17 cellular contexts compared by ENCODE assay signal in the genomic region with DNA sequence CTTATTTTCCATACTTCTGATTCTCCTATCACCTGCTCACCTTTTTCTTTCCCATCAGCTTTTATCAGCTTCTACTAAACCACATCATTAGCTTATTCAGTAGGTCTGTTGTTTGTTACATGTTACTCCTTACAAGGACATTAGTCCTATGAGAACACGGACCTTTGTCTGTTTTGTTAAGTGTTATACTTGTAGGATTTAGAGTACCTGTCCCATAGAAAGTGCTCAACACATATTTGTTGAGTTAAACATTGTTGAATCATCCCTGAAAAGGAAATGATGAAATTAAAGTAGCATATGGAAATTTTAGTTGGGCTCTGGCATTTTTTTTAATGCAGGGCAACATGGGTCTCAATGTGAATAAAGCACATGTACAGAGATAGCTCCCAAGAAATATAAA.
"Had no signal": no experiment of that assay in that cellular context is flagged by ENCODE, and none has a peak within 500 bp of the region (broad histone marks: within the 10 kb centered on the region; RNA-seq: fewer than 3 reads in every experiment).

No MANE protein-coding gene starts in this region.

- H3K4me1 Mint-ChIP-seq: naive thymus-derived CD8-positive, alpha-beta T cell; stimulated activated effector memory CD8-positive, alpha-beta T cell treated with anti-CD3 and anti-CD28 coated beads, Interleukin-12 subunit alpha, Interleukin-12 subunit beta, amount 100 ng/mL, for 72 hours had no signal

- H3K36me3 ChIP-seq: heart left ventricle, neutrophil, right lobe of liver, suprapubic skin, thyroid gland had no signal

- H3K27ac ChIP-seq: heart left ventricle, neutrophil, psoas muscle, right lobe of liver, suprapubic skin, thyroid gland had no signal

- ATAC-seq: heart left ventricle; left lobe of liver; mucosa of descending colon; naive thymus-derived CD8-positive, alpha-beta T cell; psoas muscle; right lobe of liver; stimulated activated effector memory CD8-positive, alpha-beta T cell treated with anti-CD3 and anti-CD28 coated beads, Interleukin-12 subunit alpha, Interleukin-12 subunit beta, amount 100 ng/mL, for 72 hours; stimulated activated naive CD8-positive, alpha-beta T cell treated with anti-CD3 and anti-CD28 coated beads, Interleukin-15, Interleukin-2, amounts not matched to agents 100 U/mL and 50 U/mL, for 24 hours had no signal

- H3K4me3 Mint-ChIP-seq: naive thymus-derived CD8-positive, alpha-beta T cell; stimulated activated effector memory CD8-positive, alpha-beta T cell treated with anti-CD3 and anti-CD28 coated beads, Interleukin-12 subunit alpha, Interleukin-12 subunit beta, amount 100 ng/mL, for 72 hours; type B pancreatic cell had no signal

- H3K9me3 Mint-ChIP-seq: stimulated activated effector memory CD8-positive, alpha-beta T cell treated with anti-CD3 and anti-CD28 coated beads, Interleukin-12 subunit alpha, Interleukin-12 subunit beta, amount 100 ng/mL, for 72 hours; type B pancreatic cell had no signal

- H3K27me3 ChIP-seq: heart left ventricle, neutrophil, right lobe of liver, suprapubic skin, thyroid gland had no signal

- H3K4me3 ChIP-seq: heart left ventricle, mucosa of descending colon, psoas muscle, right lobe of liver, suprapubic skin, thyroid gland had no signal

- H3K9me3 ChIP-seq: heart left ventricle, mucosa of descending colon, neutrophil, psoas muscle, right lobe of liver, suprapubic skin, thyroid gland had no signal

- H3K4me1 ChIP-seq: heart left ventricle, psoas muscle, right lobe of liver, suprapubic skin, thyroid gland had no signal

- H3K36me3 Mint-ChIP-seq: naive thymus-derived CD8-positive, alpha-beta T cell; stimulated activated effector memory CD8-positive, alpha-beta T cell treated with anti-CD3 and anti-CD28 coated beads, Interleukin-12 subunit alpha, Interleukin-12 subunit beta, amount 100 ng/mL, for 72 hours; type B pancreatic cell had no signal

- H3K27ac Mint-ChIP-seq: naive thymus-derived CD8-positive, alpha-beta T cell; stimulated activated effector memory CD8-positive, alpha-beta T cell treated with anti-CD3 and anti-CD28 coated beads, Interleukin-12 subunit alpha, Interleukin-12 subunit beta, amount 100 ng/mL, for 72 hours; type B pancreatic cell had no signal

- DNase-seq: dermis blood vessel endothelial cell; heart left ventricle; hippocampal formation; mucosa of descending colon; naive thymus-derived CD8-positive, alpha-beta T cell; psoas muscle; retina; right lobe of liver; stimulated activated CD4-positive, alpha-beta T cell treated with anti-CD3 and anti-CD28 coated beads, Interleukin-4, amount 100 ng/mL, for 1 hour; stimulated activated CD8-positive, alpha-beta memory T cell treated with anti-CD3 and anti-CD28 coated beads, Interleukin-4, amount 100 ng/mL, for 48 hours; stimulated activated naive CD8-positive, alpha-beta T cell treated with anti-CD3 and anti-CD28 coated beads, Interleukin-15, Interleukin-2, amounts not matched to agents 100 U/mL and 50 U/mL, for 24 hours; thyroid gland had no signal
